Comparison of ENCODE assay signal across 18 cellular contexts in genomic region chr13:71611292-71611691, GRCh38.
DNase-seq lines count a peak whose midpoint lies in the region; ATAC-seq, FAIRE-seq and TF ChIP-seq lines count a peak whose summit lies in the region.
"Had no signal": no experiment of that assay in that cellular context is flagged by ENCODE, and none has a peak within 500 bp of the region (broad histone marks: within the 10 kb centered on the region; RNA-seq: fewer than 3 reads in every experiment).

No MANE protein-coding gene starts in this region.

- FAIRE-seq in colon (lab: Jason Lieb, UNC), result peak; percentile 64
- FAIRE-seq: H54, RCC 7860 had no signal

- H3K27ac Mint-ChIP-seq in activated naive CD4-positive, alpha-beta T cell treated with anti-CD3 and anti-CD28 coated beads, Interleukin-2, amount 50 U/mL, for 72 hours, result no peak overlapping the region
- H3K27ac Mint-ChIP-seq: HFFc6; T-helper 1 cell treated with Interleukin-12 subunit alpha and Interleukin-12 subunit beta and Interleukin-4 antibody, amounts not matched to agents 30 μg/mL and 1 μg/mL, for 36 hours had no signal

- DNase-seq in NOMO-1 treated with DMSO at 0.1 percent for 48 hours (lab: John Stamatoyannopoulos, UW; ENCODE audit: unreplicated experiment) (peak; percentile 32), NOMO-1 treated with dmso at 0.1 percent for 144 hours (lab: John Stamatoyannopoulos, UW; ENCODE audit: unreplicated experiment) (no peak), NAMALWA (ENCODE audit: low spot score) (peak; percentile 65), RWPE1 (ENCODE audit: low spot score) (no peak), OCI-M2 (lab: John Stamatoyannopoulos, UW; ENCODE audit: unreplicated experiment) (no peak)
- no peak for DNase-seq in activated naive CD4-positive, alpha-beta T cell treated with anti-CD3 and anti-CD28 coated beads, Interleukin-2, amount 50 U/mL, for 72 hours (ENCODE audit: low spot score in 2 of 2)
- DNase-seq: 8988T, HFFc6, KBM-7, MM.1S, NCI-H1694 treated with DMSO at 0.1 percent for 48 hours, NCI-H2081 treated with DMSO at 0.1 percent for 48 hours, NCI-H446 treated with DMSO at 0.1 percent for 48 hours, Right ventricle myocardium superior had no signal

- no peaks in the 10 kb centered on the region for H3K36me3 Mint-ChIP-seq in activated naive CD4-positive, alpha-beta T cell treated with anti-CD3 and anti-CD28 coated beads, Interleukin-2, amount 50 U/mL, for 72 hours

- CTCF ChIA-PET in RWPE1 (lab: Yijun Ruan, JAX), result no interaction called here

- no peak for TF ChIP-seq CTCF in RWPE1 (conservative IDR thresholded peaks at IDR 0.05; ENCODE audit: low read depth)

- no peak overlapping the region for H3K27ac ChIP-seq in RWPE1

- POLR2A ChIA-PET in RWPE1 (lab: Yijun Ruan, JAX; ENCODE audit: low non-redundant PET), result no interaction called here

- ATAC-seq in activated naive CD4-positive, alpha-beta T cell treated with anti-CD3 and anti-CD28 coated beads, Interleukin-2, amount 50 U/mL, for 72 hours, result no peak

- H3K9me3 Mint-ChIP-seq in activated naive CD4-positive, alpha-beta T cell treated with anti-CD3 and anti-CD28 coated beads, Interleukin-2, amount 50 U/mL, for 72 hours, result peaks cover 0 to 4% of the 10 kb centered on the region in 2 donors
- H3K9me3 Mint-ChIP-seq: T-helper 1 cell treated with Interleukin-12 subunit alpha and Interleukin-12 subunit beta and Interleukin-4 antibody, amounts not matched to agents 30 μg/mL and 1 μg/mL, for 36 hours had no signal

Comparison
In these comparisons a context has a peak if more than half of its experiments do, and no peak if none do; other contexts are left out.
1. DNase-seq: peak in NOMO-1 treated with DMSO at 0.1 percent for 48 hours (single experiment) and NAMALWA (single experiment); none in NOMO-1 treated with dmso at 0.1 percent for 144 hours (single experiment), RWPE1 (single experiment), activated naive CD4-positive, alpha-beta T cell treated with anti-CD3 and anti-CD28 coated beads, Interleukin-2, amount 50 U/mL, for 72 hours (0 of 2) and OCI-M2 (single experiment).